In the genomic region with DNA sequence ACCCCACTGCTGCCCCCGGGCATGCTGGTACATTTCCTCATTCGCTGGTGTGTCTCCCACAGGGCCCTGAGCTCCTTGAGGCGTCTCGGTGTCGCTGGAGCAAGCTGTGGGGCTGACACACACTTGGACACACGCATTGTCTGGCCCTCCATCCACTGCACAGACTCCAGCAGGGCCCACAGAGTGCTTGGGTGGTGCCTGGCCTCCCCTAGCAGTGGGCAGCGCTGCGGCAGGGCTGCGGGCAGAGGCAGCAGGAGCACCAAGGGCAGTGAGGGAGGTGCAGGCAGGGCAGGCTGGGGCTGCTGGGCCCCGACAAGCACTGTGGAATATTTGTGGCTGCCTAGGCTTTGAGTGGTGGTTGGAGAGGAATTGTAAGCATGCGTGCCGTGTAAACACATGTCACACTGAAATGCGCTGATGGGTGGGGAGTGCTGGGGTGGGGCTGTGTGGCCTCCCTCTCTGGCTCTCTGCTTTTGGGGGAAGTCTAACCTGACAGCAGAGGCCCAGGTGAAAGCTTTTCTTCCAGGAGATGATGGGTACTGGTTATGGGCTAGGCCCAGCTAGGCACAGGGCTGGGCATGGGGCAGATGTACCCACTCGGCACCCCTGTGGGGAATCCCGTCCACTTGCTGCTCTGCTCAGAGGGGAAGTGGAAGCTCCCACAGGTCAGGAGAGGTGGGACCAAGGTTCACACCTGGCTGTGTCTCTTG, we compare ENCODE assay signal across 9 cellular contexts. TPM values are rescaled to one million over a fixed set of nuclear protein-coding genes. Genes with fewer than 3 reads are reported as not detected.
DNase-seq lines count a peak whose midpoint lies in the region; FAIRE-seq and TF ChIP-seq lines count a peak whose summit lies in the region.
"Had no signal": no experiment of that assay in that cellular context is flagged by ENCODE, and none has a peak within 500 bp of the region (broad histone marks: within the 10 kb centered on the region; RNA-seq: fewer than 3 reads in every experiment).

No MANE protein-coding gene starts in this region.

- peak overlapping the region; percentile 93 for H4K8ac ChIP-seq in mesenchymal stem cell (ENCODE audit: low read length)

- no peak overlapping the region for H3K9ac ChIP-seq in mesenchymal stem cell (ENCODE audit: low read length)

- FAIRE-seq in HTR-8/SVneo (lab: Jason Lieb, UNC): peak; percentile 93

- H2AK5ac ChIP-seq in mesenchymal stem cell (ENCODE audit: low read length, severe bottlenecking): peak overlapping the region; percentile 93

- H2BK15ac ChIP-seq in mesenchymal stem cell (ENCODE audit: low read depth, poor library complexity, severe bottlenecking): peak overlapping the region; percentile 98

- H3K14ac ChIP-seq in mesenchymal stem cell (ENCODE audit: low read length in 2 of 2): peak overlapping the region in 1 of 2 experiments; percentile 19

- intact Hi-C loops in activated T-helper 1 cell treated with anti-CD3 and anti-CD28 coated beads, Interleukin-12 subunit alpha, Interleukin-12 subunit beta, Interleukin-2, Interleukin-4 antibody, amounts not matched to agents 30 ng/mL and 10 ng/mL and 1 ng/mL, durations not matched to agents 14 hours and 24 hours and 36 hours (cut with micrococcal nuclease): no loop called here

- H3K9me3 Mint-ChIP-seq in activated T-helper 1 cell treated with anti-CD3 and anti-CD28 coated beads, Interleukin-12 subunit alpha, Interleukin-12 subunit beta, Interleukin-2, Interleukin-4 antibody, amounts not matched to agents 30 ng/mL and 10 ng/mL and 1 ng/mL, durations not matched to agents 14 hours and 24 hours and 36 hours: no peaks in the 10 kb centered on the region

- H3K27ac Mint-ChIP-seq in activated T-helper 1 cell treated with anti-CD3 and anti-CD28 coated beads, Interleukin-12 subunit alpha, Interleukin-12 subunit beta, Interleukin-2, Interleukin-4 antibody, amounts not matched to agents 30 ng/mL and 10 ng/mL and 1 ng/mL, durations not matched to agents 14 hours and 24 hours and 36 hours: no peak overlapping the region

- peak overlapping the region; percentile 98 for H2BK120ac ChIP-seq in mesenchymal stem cell (ENCODE audit: low read depth, low read length)

- peak; percentile 75 for DNase-seq in HTR-8/SVneo (ENCODE audit: insufficient read length, low spot score)
- peak; percentile 57 for DNase-seq in coronary artery (ENCODE audit: low spot score)
- peak; percentile 90 for DNase-seq in mesenchymal stem cell
- peak; percentile 76 for DNase-seq in ureter (ENCODE audit: low spot score)
- no peak for DNase-seq in activated T-helper 1 cell treated with anti-CD3 and anti-CD28 coated beads, Interleukin-12 subunit alpha, Interleukin-12 subunit beta, Interleukin-2, Interleukin-4 antibody, amounts not matched to agents 30 ng/mL and 10 ng/mL and 1 ng/mL, durations not matched to agents 14 hours and 24 hours and 36 hours (ENCODE audit: low spot score)
- no peak for DNase-seq in G401 (ENCODE audit: low spot score)
- DNase-seq in NK-92 (lab: John Stamatoyannopoulos, UW; ENCODE audit: unreplicated experiment): no peak
- DNase-seq: activated CD4-positive, alpha-beta T cell treated with anti-CD3 and anti-CD28 coated beads for 48 hours; NCI-H1105 had no signal

- H3K27me3 Mint-ChIP-seq in activated T-helper 1 cell treated with anti-CD3 and anti-CD28 coated beads, Interleukin-12 subunit alpha, Interleukin-12 subunit beta, Interleukin-2, Interleukin-4 antibody, amounts not matched to agents 30 ng/mL and 10 ng/mL and 1 ng/mL, durations not matched to agents 14 hours and 24 hours and 36 hours (ENCODE audit: insufficient read depth): peaks cover 5% of the 10 kb centered on the region

- H3K4ac ChIP-seq in mesenchymal stem cell (ENCODE audit: low read depth in 1 of 2, low read length in 2 of 2): peak overlapping the region; percentile 92 to 97

- no peak overlapping the region for H3K4me2 ChIP-seq in mesenchymal stem cell (ENCODE audit: low read length, poor library complexity, severe bottlenecking)

- WGBS in mesenchymal stem cell: 29% methylated on average over 14 of the region's 15 CpGs

- peak overlapping the region; percentile 94 for H3K18ac ChIP-seq in mesenchymal stem cell (ENCODE audit: low read depth in 1 of 2, low read length in 2 of 2)

- no peak overlapping the region for H3K4me3 Mint-ChIP-seq in activated T-helper 1 cell treated with anti-CD3 and anti-CD28 coated beads, Interleukin-12 subunit alpha, Interleukin-12 subunit beta, Interleukin-2, Interleukin-4 antibody, amounts not matched to agents 30 ng/mL and 10 ng/mL and 1 ng/mL, durations not matched to agents 14 hours and 24 hours and 36 hours

- TF ChIP-seq CTCF in coronary artery (IDR thresholded peaks at IDR 0.05): no peak

- in situ Hi-C loops in G401 (cut with HindIII; ENCODE audit: low sequenced_read_pairs): no loop called here

- H3K4me3 ChIP-seq in coronary artery: no peak overlapping the region
- no peak overlapping the region for H3K4me3 ChIP-seq in mesenchymal stem cell (ENCODE audit: insufficient read depth in 1 of 2, low read depth in 1 of 2, low read length in 2 of 2)

- H3K23ac ChIP-seq in mesenchymal stem cell (ENCODE audit: low read length in 2 of 2): no peak overlapping the region

- H3K27ac ChIP-seq in coronary artery (peak overlapping the region in 1 of 2 donors; percentile 47), mesenchymal stem cell (ENCODE audit: low read length, poor library complexity, severe bottlenecking) (peak overlapping the region; percentile 44)

- H3K27me3 ChIP-seq in mesenchymal stem cell (ENCODE audit: control insufficient read depth in 1 of 2, insufficient read depth in 1 of 2, low read length in 2 of 2): no peaks in the 10 kb centered on the region

- H3K4me1 ChIP-seq in mesenchymal stem cell (ENCODE audit: control insufficient read depth, insufficient read depth, low read depth, low read length): peaks cover 50% of the 10 kb centered on the region

- peak overlapping the region; percentile 97 to 98 for H2BK12ac ChIP-seq in mesenchymal stem cell (ENCODE audit: low read length in 2 of 2)

- H3K79me1 ChIP-seq in mesenchymal stem cell (replicated peaks; ENCODE audit: low read length, poor library complexity, severe bottlenecking): no peaks in the 10 kb centered on the region

- no peaks in the 10 kb centered on the region for H3K36me3 ChIP-seq in mesenchymal stem cell (ENCODE audit: control insufficient read depth in 1 of 2, insufficient read depth in 2 of 2, low read depth in 1 of 2, low read length in 2 of 2)

- H2BK5ac ChIP-seq in mesenchymal stem cell (ENCODE audit: low read depth, low read length, poor library complexity, severe bottlenecking): peak overlapping the region; percentile 11

- no peak overlapping the region for H2AFZ ChIP-seq in mesenchymal stem cell (ENCODE audit: low read depth, low read length)

- no peaks in the 10 kb centered on the region for H3K9me3 ChIP-seq in mesenchymal stem cell (ENCODE audit: control insufficient read depth, low read length)

- H3K36me3 Mint-ChIP-seq in activated T-helper 1 cell treated with anti-CD3 and anti-CD28 coated beads, Interleukin-12 subunit alpha, Interleukin-12 subunit beta, Interleukin-2, Interleukin-4 antibody, amounts not matched to agents 30 ng/mL and 10 ng/mL and 1 ng/mL, durations not matched to agents 14 hours and 24 hours and 36 hours (ENCODE audit: low read depth): no peaks in the 10 kb centered on the region

- peak overlapping the region; percentile 99 for H4K91ac ChIP-seq in mesenchymal stem cell (ENCODE audit: low read length)

- peaks cover 9% of the 10 kb centered on the region for H3K4me1 Mint-ChIP-seq in activated T-helper 1 cell treated with anti-CD3 and anti-CD28 coated beads, Interleukin-12 subunit alpha, Interleukin-12 subunit beta, Interleukin-2, Interleukin-4 antibody, amounts not matched to agents 30 ng/mL and 10 ng/mL and 1 ng/mL, durations not matched to agents 14 hours and 24 hours and 36 hours (ENCODE audit: low read depth)

RNA-seq across cellular contexts. Expression of gene HS6ST1, which starts 55.5 kb away (rescaled TPM):
- 37.7 TPM for polyA plus RNA-seq in mesenchymal stem cell (2013, experiment 1 of 2)
- polyA plus RNA-seq in mesenchymal stem cell (2013, experiment 2 of 2): 37.3 TPM
- 56.0 TPM for total RNA-seq in ureter
- 21.6 and 22.3 TPM in 2 replicates for total RNA-seq in activated T-helper 1 cell treated with anti-CD3 and anti-CD28 coated beads, Interleukin-12 subunit alpha, Interleukin-12 subunit beta, Interleukin-2, Interleukin-4 antibody, amounts not matched to agents 30 ng/mL and 10 ng/mL and 1 ng/mL, durations not matched to agents 14 hours and 24 hours and 36 hours
- total RNA-seq in G401 (2014; rRNA removed; shearing (Covaris generic)): 45.2 and 45.4 TPM in 2 replicates

Comparison
In these comparisons a context has a peak if more than half of its experiments do, and no peak if none do; other contexts are left out.
1. DNase-seq: peak in HTR-8/SVneo (single experiment), coronary artery (single experiment), mesenchymal stem cell (single experiment) and ureter (single experiment); none in activated T-helper 1 cell treated with anti-CD3 and anti-CD28 coated beads, Interleukin-12 subunit alpha, Interleukin-12 subunit beta, Interleukin-2, Interleukin-4 antibody, amounts not matched to agents 30 ng/mL and 10 ng/mL and 1 ng/mL, durations not matched to agents 14 hours and 24 hours and 36 hours (single experiment), G401 (single experiment) and NK-92 (single experiment).